13 cellular contexts compared by ENCODE assay signal in the genomic region with DNA sequence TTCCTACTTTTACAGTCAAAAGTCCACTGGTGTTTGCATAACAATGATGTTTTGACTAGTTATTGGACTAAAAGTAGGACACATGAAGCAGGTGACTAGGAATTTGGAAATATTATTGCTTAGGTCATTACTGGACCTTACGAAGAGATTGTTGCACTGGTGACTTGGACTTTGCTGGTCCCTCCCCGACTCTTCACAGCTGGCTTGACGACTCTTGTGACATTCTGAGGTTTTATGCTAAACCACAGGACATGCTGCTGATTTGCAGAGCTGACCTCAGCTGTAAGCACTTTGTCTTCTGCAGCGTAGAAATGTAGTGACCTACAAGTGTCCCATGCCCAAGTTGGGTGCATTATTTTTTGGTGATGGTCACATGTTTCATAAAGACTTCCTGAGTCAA. TPM values are rescaled to one million over a fixed set of nuclear protein-coding genes. Genes with fewer than 3 reads are reported as not detected.
DNase-seq lines count a peak whose midpoint lies in the region; ATAC-seq, FAIRE-seq and TF ChIP-seq lines count a peak whose summit lies in the region.
"Had no signal": no experiment of that assay in that cellular context is flagged by ENCODE, and none has a peak within 500 bp of the region (broad histone marks: within the 10 kb centered on the region; RNA-seq: fewer than 3 reads in every experiment).

No MANE protein-coding gene starts in this region.

- H3K27ac ChIP-seq in BLaER1 (no peak overlapping the region), K562 (ENCODE audit: extremely low read depth, low read depth, low read length) (no peak overlapping the region), mesendoderm (ENCODE audit: low read depth, low read length) (no peak overlapping the region), WERI-Rb-1 (no peak overlapping the region)

- peaks cover 34% of the 10 kb centered on the region for H3K36me3 ChIP-seq in BLaER1
- H3K36me3 ChIP-seq in K562 (ENCODE audit: control insufficient read depth, insufficient read depth, low read length) = no peaks in the 10 kb centered on the region
- peaks cover 2% of the 10 kb centered on the region for H3K36me3 ChIP-seq in mesendoderm (ENCODE audit: control insufficient read depth, insufficient read depth, low read length)
- peaks cover 15% of the 10 kb centered on the region for H3K36me3 ChIP-seq in WERI-Rb-1

- in situ Hi-C loops in K562 (cut with MboI) = no loop called here

- no peak overlapping the region for H3K56ac ChIP-seq in mesendoderm (ENCODE audit: low read length)

- no peak overlapping the region for H2BK5ac ChIP-seq in mesendoderm (ENCODE audit: low read length)

- CTCF ChIA-PET in K562 (lab: Yijun Ruan, JAX; ENCODE audit: low intra/inter-chr PET ratio) = no interaction called here

- no peak overlapping the region for H2AFZ ChIP-seq in K562 (ENCODE audit: low read depth, low read length)

- H3K18ac ChIP-seq in mesendoderm (ENCODE audit: low read length) = no peak overlapping the region

- TF ChIP-seq CTCF in K562 (IDR thresholded peaks at IDR 0.05 in 2 of 3, conservative IDR thresholded peaks at IDR 0.05 in 1 of 3; ENCODE audit: insufficient read depth in 2 of 3, low read depth in 1 of 3, low read length in 3 of 3) (no peak), GM10266 (IDR thresholded peaks at IDR 0.05; ENCODE audit: control insufficient read depth, insufficient read depth, low read depth, missing control alignments) (no peak), WERI-Rb-1 (IDR thresholded peaks at IDR 0.05; ENCODE audit: low read depth, low read length) (no peak)

- no peak overlapping the region for H4K5ac ChIP-seq in mesendoderm (ENCODE audit: low read length)

- TF ChIP-seq EP300 in K562 (IDR thresholded peaks at IDR 0.05; ENCODE audit: low read length) = no peak

- TF ChIP-seq RAD21 in K562 (CRISPR knock-in tag; conservative IDR thresholded peaks at IDR 0.05 in 1 of 2, IDR thresholded peaks at IDR 0.05 in 1 of 2) = no peak

- H3K4me3 ChIP-seq in BLaER1 (no peak overlapping the region), K562 (no peak overlapping the region), mesendoderm (ENCODE audit: low read length) (no peak overlapping the region), WERI-Rb-1 (ENCODE audit: low read depth, low read length) (no peak overlapping the region)

- no peak overlapping the region for H2AK5ac ChIP-seq in mesendoderm (ENCODE audit: low read length)

- H3K4me1 ChIP-seq in BLaER1 (peaks cover 9% of the 10 kb centered on the region), K562 (replicated peaks in 1 of 2; ENCODE audit: control insufficient read depth in 2 of 2, insufficient read depth in 2 of 2, low read length in 2 of 2) (no peaks in the 10 kb centered on the region; a peak in 2 of 5 replicates), mesendoderm (ENCODE audit: control insufficient read depth, low read depth, low read length) (no peaks in the 10 kb centered on the region)

- no peaks in the 10 kb centered on the region for H3K9me1 ChIP-seq in K562 (ENCODE audit: control insufficient read depth, insufficient read depth, low read length)

- ATAC-seq in K562 = no peak
- ATAC-seq in HG02571 (IDR thresholded peaks at IDR 0.05; ENCODE audit: unreplicated experiment) = no peak
- ATAC-seq: activated T-cell treated with anti-CD3 and anti-CD28 coated beads, Interleukin-2, amount 50 U/mL, for 4 hours; naive thymus-derived CD8-positive, alpha-beta T cell had no signal

- TF ChIP-seq POLR2A in K562 (conservative IDR thresholded peaks at IDR 0.05) = no peak

- H3K27me3 ChIP-seq in BLaER1 = no peaks in the 10 kb centered on the region
- no peaks in the 10 kb centered on the region for H3K27me3 ChIP-seq in K562 (ENCODE audit: control insufficient read depth in 2 of 2, insufficient read depth in 2 of 2, low read length in 2 of 2)
- no peaks in the 10 kb centered on the region for H3K27me3 ChIP-seq in mesendoderm (ENCODE audit: insufficient read depth, low read length, poor library complexity)
- H3K27me3 ChIP-seq in WERI-Rb-1 (ENCODE audit: insufficient read depth, low read depth, severe bottlenecking) = no peaks in the 10 kb centered on the region

- WGBS in K562 (ENCODE audit: insufficient coverage, low coverage, missing lambda C conversion rate) = 34% methylated on average over 4 of the region's 4 CpGs
- no CpG with 5 or more reads among the region's 4 CpGs for WGBS in mesendoderm (ENCODE audit: extremely low coverage, insufficient coverage, low lambda C conversion rate)

- peak; percentile 57 for FAIRE-seq in K562 (lab: Jason Lieb, UNC)

- H3K4ac ChIP-seq in mesendoderm (ENCODE audit: low read depth, low read length) = no peak overlapping the region

- no peak overlapping the region for H4K8ac ChIP-seq in mesendoderm (ENCODE audit: low read depth, low read length)

- no peaks in the 10 kb centered on the region for H3K79me1 ChIP-seq in mesendoderm (ENCODE audit: low read length)

- H3K79me2 ChIP-seq in K562 (ENCODE audit: control insufficient read depth, insufficient read depth, low read length) = no peaks in the 10 kb centered on the region
- no peaks in the 10 kb centered on the region for H3K79me2 ChIP-seq in mesendoderm (ENCODE audit: control insufficient read depth, insufficient read depth, low read length)

- intact Hi-C loops in K562 (cut with micrococcal nuclease) = no loop called here

- peaks cover 6% of the 10 kb centered on the region; the same call in 1 of the 2 replicates for H3K9me3 ChIP-seq in BLaER1
- no peaks in the 10 kb centered on the region for H3K9me3 ChIP-seq in K562 (replicated peaks; ENCODE audit: control insufficient read depth, insufficient read depth, low read depth, low read length)
- no peaks in the 10 kb centered on the region for H3K9me3 ChIP-seq in WERI-Rb-1 (ENCODE audit: severe bottlenecking)

- no peak overlapping the region for H3K23ac ChIP-seq in mesendoderm (ENCODE audit: low read length)

- H2BK15ac ChIP-seq in mesendoderm (replicated peaks; ENCODE audit: low read depth) = no peak overlapping the region

- H3K9ac ChIP-seq in BLaER1 (no peak overlapping the region), K562 (ENCODE audit: insufficient read depth in 1 of 2, low read depth in 2 of 2, low read length in 2 of 2) (no peak overlapping the region), mesendoderm (ENCODE audit: low read length) (no peak overlapping the region)

- no TSS peak for BruUV-seq in K562 (replicated peaks; lab: Mats Ljungman, UMichigan)

- POLR2A ChIA-PET in K562 (lab: Yijun Ruan, JAX) = interaction anchor here (0.9 kb wide), 1 partner anchor 9 kb away, joined by 4 read pairs; no protein-coding TSS in a partner anchor

- H3K4me2 ChIP-seq in BLaER1 (peak overlapping the region; percentile 44), K562 (ENCODE audit: insufficient read depth, low read length) (no peak overlapping the region), mesendoderm (ENCODE audit: low read length) (no peak overlapping the region)

- H2BK120ac ChIP-seq in mesendoderm (ENCODE audit: low read depth, low read length) = no peak overlapping the region

- H4K20me1 ChIP-seq in BLaER1 (no peaks in the 10 kb centered on the region), K562 (replicated peaks; ENCODE audit: control insufficient read depth, insufficient read depth, low read length) (no peaks in the 10 kb centered on the region)

- peak; percentile 48 for DNase-seq in M059J (ENCODE audit: low read depth)
- DNase-seq in K562 (ENCODE audit: extremely low read depth in 1 of 4, low spot score in 3 of 4) = no peak
- peak; percentile 11 for DNase-seq in mesendoderm
- no peak for DNase-seq in GM10266 (ENCODE audit: extremely low spot score)
- no peak for DNase-seq in activated naive CD4-positive, alpha-beta T cell (lab: John Stamatoyannopoulos, UW)
- no peak for DNase-seq in WERI-Rb-1
- DNase-seq: activated CD4-positive, CD25-positive, alpha-beta regulatory T cell; activated T-cell treated with anti-CD3 and anti-CD28 coated beads, Interleukin-2, amount 50 U/mL, for 4 hours; C1 segment of cervical spinal cord; naive thymus-derived CD8-positive, alpha-beta T cell; NCI-H510A treated with DMSO at 0.1 percent for 48 hours had no signal

RNA-seq across cellular contexts. Expression of gene PCBD1, which starts 21.9 kb away (rescaled TPM):
- total RNA-seq in M059J (2014; rRNA removed; shearing (Covaris generic)) = 34.3 and 36.3 TPM in 2 replicates
- total RNA-seq in K562 (2011; cell fraction: chromatin; rRNA removed; ENCODE audit: low replicate concordance) = 5.8 and 9.9 TPM in 2 replicates
- total RNA-seq in K562 (2011; cell fraction: nucleolus; rRNA removed) = 11.3 and 12.0 TPM in 2 replicates
- 17.2 and 21.7 TPM in 2 replicates for total RNA-seq in K562 (2011; cell fraction: nucleoplasm; rRNA removed)
- total RNA-seq in K562 (2014; rRNA removed) (67.0 and 94.5 TPM in 2 replicates), K562 (2014; rRNA removed; fragmentation: Illumina TruSeq; extraction: Trizol) (50.5 and 56.2 TPM in 2 replicates), K562 (2015; rRNA removed; fragmentation: Illumina TruSeq; extraction: Trizol) (55.0 and 57.0 TPM in 2 replicates), K562 (2021) (62.2 and 68.5 TPM in 2 replicates)
- polyA plus RNA-seq in K562 (2011; rRNA removed) (55.3 and 70.5 TPM in 2 replicates), K562 (2014; fragmentation: Illumina TruSeq; extraction: Trizol) (101 and 109 TPM in 2 replicates), K562 (2014; fragmentation: Nextera tagmentation; extraction: Ambion mirVana) (10 to 100 TPM; 14.6 to 26.7 TPM), K562 (2014; rRNA removed) (68.3 and 71.2 TPM in 2 replicates)
- polyA plus RNA-seq in K562 (2011; cell fraction: cytosol; rRNA removed) = 118 and 120 TPM in 2 replicates
- polyA plus RNA-seq in K562 (2011; cell fraction: nucleus; rRNA removed) = 43.7 and 47.3 TPM in 2 replicates
- polyA plus RNA-seq in K562 (2012) = 89.0 and 106 TPM in 2 replicates
- polyA minus RNA-seq in K562 (2011; rRNA and poly(A)+ RNA removed) = 26.0 and 30.5 TPM in 2 replicates
- polyA minus RNA-seq in K562 (2011; cell fraction: cytosol; rRNA and poly(A)+ RNA removed) = 24.7 and 31.9 TPM in 2 replicates
- polyA minus RNA-seq in K562 (2011; cell fraction: nucleus; rRNA and poly(A)+ RNA removed) = 6.7 and 12.2 TPM in 2 replicates
- 59.5 TPM for polyA plus RNA-seq in mesendoderm (2013, experiment 1 of 2)
- polyA plus RNA-seq in mesendoderm (2013, experiment 2 of 2) = 60.9 TPM

RNA-seq across cellular contexts. Expression of gene SGPL1, which starts 50.7 kb away (rescaled TPM):
- total RNA-seq in M059J (2014; rRNA removed; shearing (Covaris generic)) = 25.8 and 26.5 TPM in 2 replicates
- total RNA-seq in K562 (2011; cell fraction: chromatin; rRNA removed; ENCODE audit: low replicate concordance) = 37.0 and 55.4 TPM in 2 replicates
- 23.6 and 26.2 TPM in 2 replicates for total RNA-seq in K562 (2011; cell fraction: nucleolus; rRNA removed)
- total RNA-seq in K562 (2011; cell fraction: nucleoplasm; rRNA removed) = 42.4 and 57.2 TPM in 2 replicates
- total RNA-seq in K562 (2014; rRNA removed) (7.2 and 7.8 TPM in 2 replicates), K562 (2014; rRNA removed; fragmentation: Illumina TruSeq; extraction: Trizol) (11.2 and 12.6 TPM in 2 replicates), K562 (2015; rRNA removed; fragmentation: Illumina TruSeq; extraction: Trizol) (8.7 and 9.2 TPM in 2 replicates), K562 (2021) (11.4 and 18.0 TPM in 2 replicates)
- polyA plus RNA-seq in K562 (2011; rRNA removed) (6.8 and 9.5 TPM in 2 replicates), K562 (2014; fragmentation: Illumina TruSeq; extraction: Trizol) (6.3 and 6.5 TPM in 2 replicates), K562 (2014; fragmentation: Nextera tagmentation; extraction: Ambion mirVana) (1 to 10 TPM; 8.5 to 9.1 TPM), K562 (2014; rRNA removed) (5.3 and 6.0 TPM in 2 replicates)
- polyA plus RNA-seq in K562 (2011; cell fraction: cytosol; rRNA removed) = 4.0 and 6.0 TPM in 2 replicates
- polyA plus RNA-seq in K562 (2011; cell fraction: nucleus; rRNA removed) = 10.9 and 11.4 TPM in 2 replicates
- 6.8 and 10.3 TPM in 2 replicates for polyA plus RNA-seq in K562 (2012)
- polyA minus RNA-seq in K562 (2011; rRNA and poly(A)+ RNA removed) = 26.6 and 27.8 TPM in 2 replicates
- 5.7 and 6.1 TPM in 2 replicates for polyA minus RNA-seq in K562 (2011; cell fraction: cytosol; rRNA and poly(A)+ RNA removed)
- polyA minus RNA-seq in K562 (2011; cell fraction: nucleus; rRNA and poly(A)+ RNA removed) = 7.0 and 12.2 TPM in 2 replicates
- 31.3 TPM for polyA plus RNA-seq in mesendoderm (2013, experiment 1 of 2)
- 31.3 TPM for polyA plus RNA-seq in mesendoderm (2013, experiment 2 of 2)

Comparison
In these comparisons a context has a peak if more than half of its experiments do, and no peak if none do; other contexts are left out.
1. DNase-seq: peak in M059J (single experiment) and mesendoderm (single experiment); none in K562 (0 of 4), GM10266 (single experiment), activated naive CD4-positive, alpha-beta T cell (0 of 4) and WERI-Rb-1 (single experiment).